ENCODE assay signal across 9 cellular contexts in the genomic region with DNA sequence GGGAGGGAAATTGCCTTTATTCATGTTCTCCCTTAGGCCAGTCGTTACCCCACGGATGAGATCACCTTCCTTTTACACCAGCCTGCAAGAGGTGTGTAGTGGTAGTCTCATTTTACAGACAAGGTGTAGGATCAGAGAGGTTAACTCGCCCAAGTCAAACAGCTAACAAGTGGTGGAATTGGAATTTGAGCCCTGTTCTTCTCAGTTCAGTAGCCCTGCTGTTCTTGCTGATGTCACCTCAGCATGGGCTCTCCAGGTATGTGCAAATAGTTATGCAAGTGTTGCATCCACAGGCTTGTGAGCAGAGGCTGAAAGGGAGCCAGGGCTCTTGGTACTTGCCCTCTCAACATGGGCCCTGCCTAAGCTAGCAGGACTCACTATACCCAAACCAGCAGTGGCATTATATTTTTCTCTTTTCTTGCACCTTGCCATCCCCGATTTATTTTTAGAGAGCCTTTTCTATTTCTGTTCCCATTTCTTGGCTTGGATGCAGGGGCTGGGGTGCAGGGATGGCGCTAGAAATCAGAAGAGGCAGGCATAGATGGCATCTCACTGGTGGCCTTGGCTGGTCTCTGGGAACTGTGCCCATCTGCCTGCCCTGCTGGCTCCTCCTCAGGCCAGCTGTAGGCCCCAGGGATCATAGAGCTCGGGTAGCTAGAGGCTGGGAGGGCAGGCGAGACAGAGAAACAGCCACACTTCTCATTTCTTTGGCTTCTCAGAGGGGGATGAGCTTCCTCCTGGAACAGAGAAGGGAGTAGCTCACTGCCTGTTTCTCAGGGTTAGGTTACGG. TPM values are rescaled to one million over a fixed set of nuclear protein-coding genes. Genes with fewer than 3 reads are reported as not detected.
A peak's percentile ranks its signal among the peaks of the same experiment; 100 is the strongest.
DNase-seq lines count a peak whose midpoint lies in the region; ATAC-seq and TF ChIP-seq lines count a peak whose summit lies in the region.
"Had no signal": no experiment of that assay in that cellular context is flagged by ENCODE, and none has a peak within 500 bp of the region (broad histone marks: within the 10 kb centered on the region; RNA-seq: fewer than 3 reads in every experiment).

No MANE protein-coding gene starts in this region.

- no peaks in the 10 kb centered on the region for H3K27me3 ChIP-seq in tibial artery

- no peak overlapping the region for H3K4me3 ChIP-seq in tibial artery

- H3K27ac ChIP-seq in tibial artery, result peak overlapping the region; percentile 25 to 61

- H3K27ac Mint-ChIP-seq in activated T-cell treated with anti-CD3 and anti-CD28 coated beads, Interleukin-2, amount 50 U/mL, for 24 hours, result peak overlapping the region; percentile 45
- H3K27ac Mint-ChIP-seq in activated T-helper 1 cell treated with anti-CD3 and anti-CD28 coated beads, Interleukin-12 subunit alpha, Interleukin-12 subunit beta, Interleukin-2, Interleukin-4 antibody, amounts not matched to agents 30 ng/mL and 10 ng/mL and 1 ng/mL, durations not matched to agents 14 hours and 24 hours and 36 hours, result no peak overlapping the region
- H3K27ac Mint-ChIP-seq: B cell had no signal

- no peak overlapping the region for H3K4me3 Mint-ChIP-seq in activated T-cell treated with anti-CD3 and anti-CD28 coated beads, Interleukin-2, amount 50 U/mL, for 24 hours
- no peak overlapping the region for H3K4me3 Mint-ChIP-seq in activated T-helper 1 cell treated with anti-CD3 and anti-CD28 coated beads, Interleukin-12 subunit alpha, Interleukin-12 subunit beta, Interleukin-2, Interleukin-4 antibody, amounts not matched to agents 30 ng/mL and 10 ng/mL and 1 ng/mL, durations not matched to agents 14 hours and 24 hours and 36 hours
- H3K4me3 Mint-ChIP-seq: B cell had no signal

- H3K36me3 Mint-ChIP-seq in activated T-cell treated with anti-CD3 and anti-CD28 coated beads, Interleukin-2, amount 50 U/mL, for 24 hours (ENCODE audit: low read depth), result peaks cover 45% of the 10 kb centered on the region
- peaks cover 18% of the 10 kb centered on the region for H3K36me3 Mint-ChIP-seq in activated T-helper 1 cell treated with anti-CD3 and anti-CD28 coated beads, Interleukin-12 subunit alpha, Interleukin-12 subunit beta, Interleukin-2, Interleukin-4 antibody, amounts not matched to agents 30 ng/mL and 10 ng/mL and 1 ng/mL, durations not matched to agents 14 hours and 24 hours and 36 hours (ENCODE audit: low read depth)

- no peaks in the 10 kb centered on the region for H3K9me3 ChIP-seq in tibial artery

- H3K27me3 Mint-ChIP-seq in activated T-cell treated with anti-CD3 and anti-CD28 coated beads, Interleukin-2, amount 50 U/mL, for 24 hours, result no peaks in the 10 kb centered on the region
- H3K27me3 Mint-ChIP-seq in activated T-helper 1 cell treated with anti-CD3 and anti-CD28 coated beads, Interleukin-12 subunit alpha, Interleukin-12 subunit beta, Interleukin-2, Interleukin-4 antibody, amounts not matched to agents 30 ng/mL and 10 ng/mL and 1 ng/mL, durations not matched to agents 14 hours and 24 hours and 36 hours (ENCODE audit: insufficient read depth), result no peaks in the 10 kb centered on the region
- H3K27me3 Mint-ChIP-seq: B cell had no signal

- H3K4me1 Mint-ChIP-seq in activated T-cell treated with anti-CD3 and anti-CD28 coated beads, Interleukin-2, amount 50 U/mL, for 24 hours (ENCODE audit: low read depth), result peaks cover 57% of the 10 kb centered on the region
- H3K4me1 Mint-ChIP-seq in activated T-helper 1 cell treated with anti-CD3 and anti-CD28 coated beads, Interleukin-12 subunit alpha, Interleukin-12 subunit beta, Interleukin-2, Interleukin-4 antibody, amounts not matched to agents 30 ng/mL and 10 ng/mL and 1 ng/mL, durations not matched to agents 14 hours and 24 hours and 36 hours (ENCODE audit: low read depth), result peaks cover 13% of the 10 kb centered on the region

- ATAC-seq in left lobe of liver (peak; percentile 90), GM19035 (IDR thresholded peaks at IDR 0.05; ENCODE audit: unreplicated experiment) (no peak), HG02610 (IDR thresholded peaks at IDR 0.05; ENCODE audit: unreplicated experiment) (no peak)

- peaks cover 0 to 12% (median 8%) of the 10 kb centered on the region in 3 donors for H3K36me3 ChIP-seq in tibial artery

- no peak for DNase-seq in activated T-cell treated with anti-CD3 and anti-CD28 coated beads, Interleukin-2, amount 50 U/mL, for 24 hours
- DNase-seq in activated T-cell treated with anti-CD3 and anti-CD28 coated beads, Interleukin-2, amount 50 U/mL, for 1 hour, result no peak
- DNase-seq in cerebellum (ENCODE audit: low spot score), result peak; percentile 63
- DNase-seq in left lobe of liver (ENCODE audit: low spot score), result peak; percentile 91
- peak; percentile 33 to 70 for DNase-seq in tibial artery
- no peak for DNase-seq in activated T-helper 1 cell treated with anti-CD3 and anti-CD28 coated beads, Interleukin-12 subunit alpha, Interleukin-12 subunit beta, Interleukin-2, Interleukin-4 antibody, amounts not matched to agents 30 ng/mL and 10 ng/mL and 1 ng/mL, durations not matched to agents 14 hours and 24 hours and 36 hours (ENCODE audit: low spot score)

- intact Hi-C loops in tibial artery (cut with DNase I; ENCODE audit: low total_unique reads), result no loop called here
- intact Hi-C loops in activated T-helper 1 cell treated with anti-CD3 and anti-CD28 coated beads, Interleukin-12 subunit alpha, Interleukin-12 subunit beta, Interleukin-2, Interleukin-4 antibody, amounts not matched to agents 30 ng/mL and 10 ng/mL and 1 ng/mL, durations not matched to agents 14 hours and 24 hours and 36 hours (cut with micrococcal nuclease), result no loop called here

- peaks cover 0 to 45% (median 36%) of the 10 kb centered on the region in 4 donors for H3K4me1 ChIP-seq in tibial artery

- no peaks in the 10 kb centered on the region for H3K9me3 Mint-ChIP-seq in activated T-cell treated with anti-CD3 and anti-CD28 coated beads, Interleukin-2, amount 50 U/mL, for 24 hours
- no peaks in the 10 kb centered on the region for H3K9me3 Mint-ChIP-seq in activated T-helper 1 cell treated with anti-CD3 and anti-CD28 coated beads, Interleukin-12 subunit alpha, Interleukin-12 subunit beta, Interleukin-2, Interleukin-4 antibody, amounts not matched to agents 30 ng/mL and 10 ng/mL and 1 ng/mL, durations not matched to agents 14 hours and 24 hours and 36 hours

- no peak for TF ChIP-seq CTCF in tibial artery (IDR thresholded peaks at IDR 0.05)

RNA-seq across cellular contexts. Expression of a gene that starts 18.2 kb away (rescaled TPM):
- total RNA-seq in cerebellum, result 5.5 TPM
- total RNA-seq in left lobe of liver, result 10.8 TPM
- 17.4 and 18.8 TPM in 2 replicates for total RNA-seq in activated T-helper 1 cell treated with anti-CD3 and anti-CD28 coated beads, Interleukin-12 subunit alpha, Interleukin-12 subunit beta, Interleukin-2, Interleukin-4 antibody, amounts not matched to agents 30 ng/mL and 10 ng/mL and 1 ng/mL, durations not matched to agents 14 hours and 24 hours and 36 hours

Comparison
In these comparisons a context has a peak if more than half of its experiments do, and no peak if none do; other contexts are left out.
1. DNase-seq: peak in cerebellum (single experiment), left lobe of liver (single experiment) and tibial artery (2 of 2); none in activated T-cell treated with anti-CD3 and anti-CD28 coated beads, Interleukin-2, amount 50 U/mL, for 24 hours (single experiment), activated T-cell treated with anti-CD3 and anti-CD28 coated beads, Interleukin-2, amount 50 U/mL, for 1 hour (single experiment) and activated T-helper 1 cell treated with anti-CD3 and anti-CD28 coated beads, Interleukin-12 subunit alpha, Interleukin-12 subunit beta, Interleukin-2, Interleukin-4 antibody, amounts not matched to agents 30 ng/mL and 10 ng/mL and 1 ng/mL, durations not matched to agents 14 hours and 24 hours and 36 hours (single experiment).